In the genomic region with DNA sequence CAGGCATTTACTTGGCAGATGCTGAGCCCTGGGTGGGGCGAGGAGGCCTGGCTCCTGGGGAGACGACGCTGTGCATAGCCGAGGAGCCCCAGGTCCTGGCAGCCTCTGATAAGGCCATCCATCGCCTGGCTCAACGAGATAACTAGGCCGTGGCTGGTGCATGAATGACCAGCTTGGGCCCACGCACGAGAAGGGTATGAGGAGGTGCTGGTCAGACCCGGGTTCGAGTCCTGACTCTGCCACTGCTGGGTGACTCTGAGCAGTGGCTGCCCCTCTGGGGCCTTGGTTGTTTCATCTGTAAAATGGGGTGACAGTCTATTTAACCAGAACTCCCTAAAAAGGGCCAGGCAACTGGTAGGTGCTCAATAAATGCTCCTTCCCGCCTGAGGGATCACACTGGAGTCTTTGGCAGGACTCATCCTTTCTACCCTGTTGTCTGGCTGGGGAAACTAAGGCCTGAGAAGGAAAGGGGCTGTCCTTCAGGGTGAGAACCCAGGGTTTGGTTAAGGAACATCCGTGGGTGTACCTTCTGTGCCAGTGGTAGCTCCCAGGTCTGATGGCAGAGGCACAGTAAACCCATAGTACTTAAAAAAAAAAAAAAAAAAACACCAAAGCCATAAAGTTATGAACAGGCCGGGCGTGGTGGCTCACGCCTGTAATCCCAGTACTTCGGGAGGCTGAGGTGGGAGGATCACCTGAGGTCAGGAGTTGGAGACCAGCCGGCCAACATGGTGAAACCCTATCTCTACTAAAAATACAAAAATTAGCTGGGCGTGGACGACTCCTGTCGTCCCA, we compare ENCODE assay signal across 8 cellular contexts. TPM values are rescaled to one million over a fixed set of nuclear protein-coding genes. Genes with fewer than 3 reads are reported as not detected.
DNase-seq lines count a peak whose midpoint lies in the region; ATAC-seq and TF ChIP-seq lines count a peak whose summit lies in the region.

No MANE protein-coding gene starts in this region.

- H3K36me3 ChIP-seq in right lobe of liver (no peaks in the 10 kb centered on the region), tibial artery (peaks cover 0 to 17% (median 6%) of the 10 kb centered on the region in 3 donors)

- no peak for TF ChIP-seq CTCF in right lobe of liver (IDR thresholded peaks at IDR 0.05)
- TF ChIP-seq CTCF in tibial artery (IDR thresholded peaks at IDR 0.05): no peak

- no peaks in the 10 kb centered on the region for H3K9me3 Mint-ChIP-seq in activated CD8-positive, alpha-beta memory T cell treated with anti-CD3 and anti-CD28 coated beads, Interleukin-2, amount 10 ng/mL, durations not matched to agents 7 days and 5 days (ENCODE audit: low read depth)
- H3K9me3 Mint-ChIP-seq in activated T-helper 1 cell treated with anti-CD3 and anti-CD28 coated beads, Interleukin-12 subunit alpha, Interleukin-12 subunit beta, Interleukin-2, Interleukin-4 antibody, amounts not matched to agents 30 ng/mL and 10 ng/mL and 1 ng/mL, durations not matched to agents 14 hours and 24 hours and 36 hours: no peaks in the 10 kb centered on the region

- no peak for TF ChIP-seq POLR2A in right lobe of liver (IDR thresholded peaks at IDR 0.05)

- peaks cover 26% of the 10 kb centered on the region for H3K4me1 Mint-ChIP-seq in activated CD8-positive, alpha-beta memory T cell treated with anti-CD3 and anti-CD28 coated beads, Interleukin-2, amount 10 ng/mL, durations not matched to agents 7 days and 5 days
- H3K4me1 Mint-ChIP-seq in activated T-helper 1 cell treated with anti-CD3 and anti-CD28 coated beads, Interleukin-12 subunit alpha, Interleukin-12 subunit beta, Interleukin-2, Interleukin-4 antibody, amounts not matched to agents 30 ng/mL and 10 ng/mL and 1 ng/mL, durations not matched to agents 14 hours and 24 hours and 36 hours (ENCODE audit: low read depth): peaks cover 26% of the 10 kb centered on the region

- peaks cover under 1% of the 10 kb centered on the region for H3K27me3 Mint-ChIP-seq in activated CD8-positive, alpha-beta memory T cell treated with anti-CD3 and anti-CD28 coated beads, Interleukin-2, amount 10 ng/mL, durations not matched to agents 7 days and 5 days
- peaks cover 6% of the 10 kb centered on the region for H3K27me3 Mint-ChIP-seq in activated T-helper 1 cell treated with anti-CD3 and anti-CD28 coated beads, Interleukin-12 subunit alpha, Interleukin-12 subunit beta, Interleukin-2, Interleukin-4 antibody, amounts not matched to agents 30 ng/mL and 10 ng/mL and 1 ng/mL, durations not matched to agents 14 hours and 24 hours and 36 hours (ENCODE audit: insufficient read depth)

- intact Hi-C loops in activated T-helper 1 cell treated with anti-CD3 and anti-CD28 coated beads, Interleukin-12 subunit alpha, Interleukin-12 subunit beta, Interleukin-2, Interleukin-4 antibody, amounts not matched to agents 30 ng/mL and 10 ng/mL and 1 ng/mL, durations not matched to agents 14 hours and 24 hours and 36 hours (cut with micrococcal nuclease): loop anchor here (1.0 to 10.0 kb wide), 3 partner anchors 8 to 325 kb away; a partner anchor contains a TSS
- intact Hi-C loops in right lobe of liver (cut with DNase I): loop anchor here in 1 of 2 donors (5.0 kb wide), 2 partner anchors 62 to 133 kb away; no protein-coding TSS in a partner anchor
- intact Hi-C loops in tibial artery (cut with DNase I; ENCODE audit: low total_unique reads): loop anchor here (5.0 kb wide), 1 partner anchor 138 kb away; no protein-coding TSS in a partner anchor
- intact Hi-C loops in posterior vena cava (cut with DNase I): loop anchor here (5.0 kb wide), 2 partner anchors 58 to 138 kb away; no protein-coding TSS in a partner anchor

- H3K27ac Mint-ChIP-seq in activated CD8-positive, alpha-beta memory T cell treated with anti-CD3 and anti-CD28 coated beads, Interleukin-2, amount 10 ng/mL, durations not matched to agents 7 days and 5 days: peak overlapping the region; percentile 99
- peak overlapping the region; percentile 95 for H3K27ac Mint-ChIP-seq in activated T-helper 1 cell treated with anti-CD3 and anti-CD28 coated beads, Interleukin-12 subunit alpha, Interleukin-12 subunit beta, Interleukin-2, Interleukin-4 antibody, amounts not matched to agents 30 ng/mL and 10 ng/mL and 1 ng/mL, durations not matched to agents 14 hours and 24 hours and 36 hours

- 68% methylated on average over 5 of the region's 21 CpGs for WGBS in right lobe of liver (ENCODE audit: insufficient coverage, low coverage, low lambda C conversion rate, missing lambda C conversion rate)

- peak overlapping the region; percentile 69 to 93 (median 84) for H3K27ac ChIP-seq in right lobe of liver
- H3K27ac ChIP-seq in tibial artery: peak overlapping the region; percentile 89 to 92

- H3K9me3 ChIP-seq in right lobe of liver (no peaks in the 10 kb centered on the region), tibial artery (no peaks in the 10 kb centered on the region)

- H3K4me1 ChIP-seq in right lobe of liver: peaks cover 0 to 5% (median 1%) of the 10 kb centered on the region in 4 donors
- H3K4me1 ChIP-seq in tibial artery: peaks cover 0 to 35% (median 16%) of the 10 kb centered on the region in 4 donors

- H3K36me3 Mint-ChIP-seq in activated CD8-positive, alpha-beta memory T cell treated with anti-CD3 and anti-CD28 coated beads, Interleukin-2, amount 10 ng/mL, durations not matched to agents 7 days and 5 days: no peaks in the 10 kb centered on the region
- peaks cover 8% of the 10 kb centered on the region for H3K36me3 Mint-ChIP-seq in activated T-helper 1 cell treated with anti-CD3 and anti-CD28 coated beads, Interleukin-12 subunit alpha, Interleukin-12 subunit beta, Interleukin-2, Interleukin-4 antibody, amounts not matched to agents 30 ng/mL and 10 ng/mL and 1 ng/mL, durations not matched to agents 14 hours and 24 hours and 36 hours (ENCODE audit: low read depth)

- CTCF ChIA-PET in activated CD8-positive, alpha-beta memory T cell treated with anti-CD3 and anti-CD28 coated beads, Interleukin-2, amount 10 ng/mL, durations not matched to agents 7 days and 5 days (lab: Charles Lee): interaction anchor here (0.6 to 12.0 kb wide), 6 partner anchors 55 to 1591 kb away, joined by 3 to 301 read pairs (median 5); a partner anchor contains a TSS

- no peak for ATAC-seq in activated CD8-positive, alpha-beta memory T cell treated with anti-CD3 and anti-CD28 coated beads, Interleukin-2, amount 10 ng/mL, durations not matched to agents 7 days and 5 days
- no peak for ATAC-seq in right lobe of liver
- no peak for ATAC-seq in GM21515 (IDR thresholded peaks at IDR 0.05; ENCODE audit: unreplicated experiment)

- no peak overlapping the region for H3K4me3 ChIP-seq in right lobe of liver
- peak overlapping the region; percentile 83 to 88 for H3K4me3 ChIP-seq in tibial artery

- peak overlapping the region; percentile 79 for H3K4me3 Mint-ChIP-seq in activated CD8-positive, alpha-beta memory T cell treated with anti-CD3 and anti-CD28 coated beads, Interleukin-2, amount 10 ng/mL, durations not matched to agents 7 days and 5 days
- peak overlapping the region; percentile 81 for H3K4me3 Mint-ChIP-seq in activated T-helper 1 cell treated with anti-CD3 and anti-CD28 coated beads, Interleukin-12 subunit alpha, Interleukin-12 subunit beta, Interleukin-2, Interleukin-4 antibody, amounts not matched to agents 30 ng/mL and 10 ng/mL and 1 ng/mL, durations not matched to agents 14 hours and 24 hours and 36 hours

- H3K27me3 ChIP-seq in right lobe of liver (no peaks in the 10 kb centered on the region), tibial artery (peaks cover 0 to 4% of the 10 kb centered on the region in 2 donors)

- DNase-seq in activated CD8-positive, alpha-beta memory T cell treated with anti-CD3 and anti-CD28 coated beads, Interleukin-2, amount 10 ng/mL, durations not matched to agents 7 days and 5 days: no peak
- DNase-seq in activated CD8-positive, alpha-beta memory T cell treated with anti-CD3 and anti-CD28 coated beads for 24 hours: no peak
- DNase-seq in activated T-helper 1 cell treated with anti-CD3 and anti-CD28 coated beads, Interleukin-12 subunit alpha, Interleukin-12 subunit beta, Interleukin-2, Interleukin-4 antibody, amounts not matched to agents 30 ng/mL and 10 ng/mL and 1 ng/mL, durations not matched to agents 14 hours and 24 hours and 36 hours (ENCODE audit: low spot score): no peak
- DNase-seq in right lobe of liver: peak in 2 of 3 donors; percentile 50 to 51
- DNase-seq in tibial artery: peak in 1 of 2 donors; percentile 70
- DNase-seq in posterior vena cava (ENCODE audit: low spot score): no peak
- DNase-seq in SW 1271 (lab: John Stamatoyannopoulos, UW): no peak

RNA-seq across cellular contexts. Expression of a gene that starts 8.1 kb away (rescaled TPM):
- 10 to 100 TPM; 35.3 to 45.2 TPM for total RNA-seq in activated CD8-positive, alpha-beta memory T cell treated with anti-CD3 and anti-CD28 coated beads, Interleukin-2, amount 10 ng/mL, durations not matched to agents 7 days and 5 days
- 45.0 and 46.1 TPM in 2 replicates for total RNA-seq in activated T-helper 1 cell treated with anti-CD3 and anti-CD28 coated beads, Interleukin-12 subunit alpha, Interleukin-12 subunit beta, Interleukin-2, Interleukin-4 antibody, amounts not matched to agents 30 ng/mL and 10 ng/mL and 1 ng/mL, durations not matched to agents 14 hours and 24 hours and 36 hours
- total RNA-seq in right lobe of liver (10 to 100 TPM in 4 of 6 experiments, 1 to 10 TPM in 2; 3.6 to 28.5 (median 10.8) TPM), posterior vena cava (10 to 100 TPM; 21.0 to 25.2 TPM)

RNA-seq across cellular contexts. Expression of a gene that starts 33.0 kb away (rescaled TPM):
- total RNA-seq in activated CD8-positive, alpha-beta memory T cell treated with anti-CD3 and anti-CD28 coated beads, Interleukin-2, amount 10 ng/mL, durations not matched to agents 7 days and 5 days: under 1 TPM in 1 of 2 experiments, not detected in 1; 0.21 TPM
- not detected in 2 replicates for total RNA-seq in activated T-helper 1 cell treated with anti-CD3 and anti-CD28 coated beads, Interleukin-12 subunit alpha, Interleukin-12 subunit beta, Interleukin-2, Interleukin-4 antibody, amounts not matched to agents 30 ng/mL and 10 ng/mL and 1 ng/mL, durations not matched to agents 14 hours and 24 hours and 36 hours
- total RNA-seq in right lobe of liver (not detected), posterior vena cava (under 1 TPM in 1 of 2 donors, not detected in 1; 0.33 TPM)

Comparison
In these comparisons a context has a peak if more than half of its experiments do, and no peak if none do; other contexts are left out.
1. DNase-seq: peak in right lobe of liver (2 of 3); none in activated CD8-positive, alpha-beta memory T cell treated with anti-CD3 and anti-CD28 coated beads, Interleukin-2, amount 10 ng/mL, durations not matched to agents 7 days and 5 days (single experiment), activated CD8-positive, alpha-beta memory T cell treated with anti-CD3 and anti-CD28 coated beads for 24 hours (single experiment), activated T-helper 1 cell treated with anti-CD3 and anti-CD28 coated beads, Interleukin-12 subunit alpha, Interleukin-12 subunit beta, Interleukin-2, Interleukin-4 antibody, amounts not matched to agents 30 ng/mL and 10 ng/mL and 1 ng/mL, durations not matched to agents 14 hours and 24 hours and 36 hours (single experiment), posterior vena cava (single experiment) and SW 1271 (0 of 2).
2. H3K4me3 ChIP-seq: peak in tibial artery (2 of 2); none in right lobe of liver (0 of 3).